18 cellular contexts compared by ENCODE assay signal in genomic region chr2:20434588-20435294, GRCh38.
DNase-seq lines count a peak whose midpoint lies in the region; ATAC-seq lines count a peak whose summit lies in the region.
"Had no signal": no experiment of that assay in that cellular context is flagged by ENCODE, and none has a peak within 500 bp of the region (broad histone marks: within the 10 kb centered on the region; RNA-seq: fewer than 3 reads in every experiment).

No MANE protein-coding gene starts in this region.

- DNase-seq in NCI-H2107 treated with DMSO at 0.1 percent for 48 hours (lab: John Stamatoyannopoulos, UW; ENCODE audit: unreplicated experiment) (peak; percentile 80), NCI-H2107 (lab: John Stamatoyannopoulos, UW) (no peak), NCI-H1105 treated with DMSO at 0.1 percent for 48 hours (lab: John Stamatoyannopoulos, UW) (peak; percentile 89), NCI-H146 (lab: John Stamatoyannopoulos, UW) (no peak), retina (no peak)
- DNase-seq: activated CD4-positive, alpha-beta T cell treated with anti-CD3 and anti-CD28 coated beads, Interleukin-2, amount 10 ng/mL, durations not matched to agents 7 days and 5 days; activated naive CD8-positive, alpha-beta T cell treated with anti-CD3 and anti-CD28 coated beads, Interleukin-2, amount 10 ng/mL, durations not matched to agents 7 days and 5 days; BE2C; H7; NCI-H2029 treated with DMSO at 0.1 percent for 48 hours; OCI-M1; upper lobe of right lung had no signal

- no peaks in the 10 kb centered on the region for H3K27me3 Mint-ChIP-seq in dendritic cell treated with granulocyte-macrophage colony-stimulating factor and Interleukin-4, amounts not matched to agents 40 ng/mL and 50 ng/mL, for 4 days

- no peak overlapping the region for H3K4me3 Mint-ChIP-seq in dendritic cell treated with granulocyte-macrophage colony-stimulating factor and Interleukin-4, amounts not matched to agents 40 ng/mL and 50 ng/mL, for 4 days
- H3K4me3 Mint-ChIP-seq: activated CD4-positive, alpha-beta T cell treated with anti-CD3 and anti-CD28 coated beads, Interleukin-2, amount 10 ng/mL, durations not matched to agents 7 days and 5 days; activated naive CD8-positive, alpha-beta T cell treated with anti-CD3 and anti-CD28 coated beads, Interleukin-2, amount 10 ng/mL, durations not matched to agents 7 days and 5 days; activated T-helper 1 cell treated with anti-CD3 and anti-CD28 coated beads, Interleukin-12 subunit alpha, Interleukin-12 subunit beta, Interleukin-2, Interleukin-4 antibody, amounts not matched to agents 30 ng/mL and 10 ng/mL and 1 ng/mL, durations not matched to agents 14 hours and 24 hours and 36 hours; central memory CD8-positive, alpha-beta T cell had no signal

- no peaks in the 10 kb centered on the region for H3K27me3 ChIP-seq in stomach smooth muscle (ENCODE audit: control insufficient read depth in 1 of 2, insufficient read depth in 2 of 2, low read length in 2 of 2)
- H3K27me3 ChIP-seq: BE2C, upper lobe of right lung had no signal

- no peaks in the 10 kb centered on the region for H3K36me3 ChIP-seq in stomach smooth muscle (ENCODE audit: control insufficient read depth in 2 of 2, insufficient read depth in 2 of 2, low read length in 2 of 2)
- H3K36me3 ChIP-seq: BE2C, upper lobe of right lung had no signal

- H3K27ac ChIP-seq in stomach smooth muscle (ENCODE audit: low read length) = peak overlapping the region; percentile 18
- H3K27ac ChIP-seq: upper lobe of right lung had no signal

- H3K9ac ChIP-seq in stomach smooth muscle (ENCODE audit: low read length in 2 of 2) = no peak overlapping the region

- H3K4me1 Mint-ChIP-seq in dendritic cell treated with granulocyte-macrophage colony-stimulating factor and Interleukin-4, amounts not matched to agents 40 ng/mL and 50 ng/mL, for 4 days (ENCODE audit: low read depth) = peaks cover 67% of the 10 kb centered on the region
- H3K4me1 Mint-ChIP-seq: central memory CD8-positive, alpha-beta T cell had no signal

- peaks cover 5% of the 10 kb centered on the region for H3K36me3 Mint-ChIP-seq in dendritic cell treated with granulocyte-macrophage colony-stimulating factor and Interleukin-4, amounts not matched to agents 40 ng/mL and 50 ng/mL, for 4 days (ENCODE audit: low read depth)
- H3K36me3 Mint-ChIP-seq: activated naive CD8-positive, alpha-beta T cell treated with anti-CD3 and anti-CD28 coated beads, Interleukin-2, amount 10 ng/mL, durations not matched to agents 7 days and 5 days had no signal

- H3K9me3 Mint-ChIP-seq in dendritic cell treated with granulocyte-macrophage colony-stimulating factor and Interleukin-4, amounts not matched to agents 40 ng/mL and 50 ng/mL, for 4 days = no peaks in the 10 kb centered on the region
- H3K9me3 Mint-ChIP-seq: activated CD4-positive, alpha-beta T cell treated with anti-CD3 and anti-CD28 coated beads, Interleukin-2, amount 10 ng/mL, durations not matched to agents 7 days and 5 days; activated naive CD8-positive, alpha-beta T cell treated with anti-CD3 and anti-CD28 coated beads, Interleukin-2, amount 10 ng/mL, durations not matched to agents 7 days and 5 days; activated T-helper 1 cell treated with anti-CD3 and anti-CD28 coated beads, Interleukin-12 subunit alpha, Interleukin-12 subunit beta, Interleukin-2, Interleukin-4 antibody, amounts not matched to agents 30 ng/mL and 10 ng/mL and 1 ng/mL, durations not matched to agents 14 hours and 24 hours and 36 hours; central memory CD8-positive, alpha-beta T cell had no signal

- H3K27ac Mint-ChIP-seq in dendritic cell treated with granulocyte-macrophage colony-stimulating factor and Interleukin-4, amounts not matched to agents 40 ng/mL and 50 ng/mL, for 4 days = peak overlapping the region; percentile 70
- H3K27ac Mint-ChIP-seq: activated CD4-positive, alpha-beta T cell treated with anti-CD3 and anti-CD28 coated beads, Interleukin-2, amount 10 ng/mL, durations not matched to agents 7 days and 5 days; activated naive CD8-positive, alpha-beta T cell treated with anti-CD3 and anti-CD28 coated beads, Interleukin-2, amount 10 ng/mL, durations not matched to agents 7 days and 5 days; activated T-helper 1 cell treated with anti-CD3 and anti-CD28 coated beads, Interleukin-12 subunit alpha, Interleukin-12 subunit beta, Interleukin-2, Interleukin-4 antibody, amounts not matched to agents 30 ng/mL and 10 ng/mL and 1 ng/mL, durations not matched to agents 14 hours and 24 hours and 36 hours had no signal

- H3K4me3 ChIP-seq in stomach smooth muscle (ENCODE audit: low read length in 2 of 2) = no peak overlapping the region
- H3K4me3 ChIP-seq: upper lobe of right lung had no signal

- ATAC-seq in GM18867 (IDR thresholded peaks at IDR 0.05; ENCODE audit: unreplicated experiment) = no peak
- ATAC-seq: Right ventricle myocardium inferior, upper lobe of right lung had no signal

- no peaks in the 10 kb centered on the region for H3K9me3 ChIP-seq in stomach smooth muscle (ENCODE audit: control insufficient read depth in 2 of 2, low read length in 2 of 2)
- H3K9me3 ChIP-seq: BE2C, upper lobe of right lung had no signal

- intact Hi-C loops in dendritic cell treated with granulocyte-macrophage colony-stimulating factor and Interleukin-4, amounts not matched to agents 40 ng/mL and 50 ng/mL, for 4 days (cut with micrococcal nuclease) = no loop called here

- H3K4me1 ChIP-seq in stomach smooth muscle (ENCODE audit: control insufficient read depth, insufficient read depth, low read length) = peaks cover 23% of the 10 kb centered on the region
- H3K4me1 ChIP-seq: BE2C had no signal

Comparison
In these comparisons a context has a peak if more than half of its experiments do, and no peak if none do; other contexts are left out.
1. DNase-seq: peak in NCI-H2107 treated with DMSO at 0.1 percent for 48 hours (single experiment) and NCI-H1105 treated with DMSO at 0.1 percent for 48 hours (single experiment); none in NCI-H2107 (single experiment), NCI-H146 (single experiment) and retina (single experiment).